ENCODE assay signal across 7 cellular contexts in the genomic region with DNA sequence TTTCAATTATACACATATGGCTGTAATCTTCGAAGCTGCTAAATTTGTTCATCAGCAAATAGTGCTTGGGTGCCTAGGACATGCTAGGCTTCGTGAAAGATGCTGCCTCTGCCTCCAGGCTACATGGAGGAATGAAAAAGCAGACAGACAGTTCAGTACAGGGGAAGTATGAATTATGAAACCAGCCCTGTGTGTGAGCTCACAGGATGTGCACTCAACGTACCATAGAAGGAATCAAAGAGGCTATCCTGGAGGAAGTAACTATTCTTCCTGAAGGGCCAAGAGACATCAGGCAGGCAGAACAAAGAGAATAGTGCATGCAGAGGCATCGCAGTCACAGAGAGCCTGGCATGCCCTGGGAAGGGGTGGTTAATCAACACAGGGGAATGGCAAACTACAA.
DNase-seq lines count a peak whose midpoint lies in the region; ATAC-seq lines count a peak whose summit lies in the region.

No MANE protein-coding gene starts in this region.

- H3K36me3 Mint-ChIP-seq in activated naive CD8-positive, alpha-beta T cell treated with anti-CD3 and anti-CD28 coated beads, Interleukin-2, amount 50 U/mL, for 24 hours (ENCODE audit: low read depth), result peaks cover 12% of the 10 kb centered on the region

- H3K4me1 Mint-ChIP-seq in activated naive CD8-positive, alpha-beta T cell treated with anti-CD3 and anti-CD28 coated beads, Interleukin-2, amount 50 U/mL, for 24 hours, result peaks cover 40% of the 10 kb centered on the region

- H3K27ac Mint-ChIP-seq in activated naive CD8-positive, alpha-beta T cell treated with anti-CD3 and anti-CD28 coated beads, Interleukin-2, amount 50 U/mL, for 24 hours, result peak overlapping the region; percentile 24

- H3K9me3 Mint-ChIP-seq in activated naive CD8-positive, alpha-beta T cell treated with anti-CD3 and anti-CD28 coated beads, Interleukin-2, amount 50 U/mL, for 24 hours, result peaks cover 8% of the 10 kb centered on the region

- H3K27me3 Mint-ChIP-seq in activated naive CD8-positive, alpha-beta T cell treated with anti-CD3 and anti-CD28 coated beads, Interleukin-2, amount 50 U/mL, for 24 hours, result no peaks in the 10 kb centered on the region

- peak; percentile 43 for ATAC-seq in GM18870 (IDR thresholded peaks at IDR 0.05; ENCODE audit: unreplicated experiment)
- ATAC-seq in HG02885 (IDR thresholded peaks at IDR 0.05; ENCODE audit: poor library complexity, unreplicated experiment), result peak; percentile 73
- no peak for ATAC-seq in activated naive CD8-positive, alpha-beta T cell treated with anti-CD3 and anti-CD28 coated beads, Interleukin-2, amount 50 U/mL, for 24 hours
- no peak for ATAC-seq in HG02840 (IDR thresholded peaks at IDR 0.05; ENCODE audit: low FRiP score, unreplicated experiment)

- no peak for DNase-seq in activated naive CD8-positive, alpha-beta T cell treated with anti-CD3 and anti-CD28 coated beads, Interleukin-2, amount 50 U/mL, for 24 hours
- DNase-seq in pons (ENCODE audit: low spot score) (peak; percentile 44), mesenteric fat pad (ENCODE audit: low spot score) (no peak), DMS114 treated with DMSO at 0.1 percent for 48 hours (lab: John Stamatoyannopoulos, UW; ENCODE audit: unreplicated experiment) (no peak)

- no peak overlapping the region for H3K4me3 Mint-ChIP-seq in activated naive CD8-positive, alpha-beta T cell treated with anti-CD3 and anti-CD28 coated beads, Interleukin-2, amount 50 U/mL, for 24 hours

Comparison
In these comparisons a context has a peak if more than half of its experiments do, and no peak if none do; other contexts are left out.
1. ATAC-seq: peak in GM18870 (single experiment) and HG02885 (single experiment); none in activated naive CD8-positive, alpha-beta T cell treated with anti-CD3 and anti-CD28 coated beads, Interleukin-2, amount 50 U/mL, for 24 hours (single experiment) and HG02840 (single experiment).